In genomic region chr16:58713742-58714141, GRCh38 we compare ENCODE assay signal across 35 cellular contexts. TPM values are rescaled to one million over a fixed set of nuclear protein-coding genes. Genes with fewer than 3 reads are reported as not detected.
A peak's percentile ranks its signal among the peaks of the same experiment; 100 is the strongest.
DNase-seq lines count a peak whose midpoint lies in the region; ATAC-seq, FAIRE-seq and TF ChIP-seq lines count a peak whose summit lies in the region.
"Had no signal": no experiment of that assay in that cellular context is flagged by ENCODE, and none has a peak within 500 bp of the region (broad histone marks: within the 10 kb centered on the region; RNA-seq: fewer than 3 reads in every experiment).

No MANE protein-coding gene starts in this region.

- H3K27me3 ChIP-seq in HepG2 (ENCODE audit: control insufficient read depth in 1 of 2, insufficient read depth in 2 of 2, low read length in 2 of 2), result no peaks in the 10 kb centered on the region
- H3K27me3 ChIP-seq in right lobe of liver, result no peaks in the 10 kb centered on the region
- no peaks in the 10 kb centered on the region for H3K27me3 ChIP-seq in GM12878 (replicated peaks in 1 of 2; ENCODE audit: control insufficient read depth in 2 of 2, insufficient read depth in 2 of 2, low read length in 1 of 2)
- H3K27me3 ChIP-seq in K562 (ENCODE audit: control insufficient read depth in 2 of 2, insufficient read depth in 2 of 2, low read length in 2 of 2), result no peaks in the 10 kb centered on the region
- H3K27me3 ChIP-seq: BE2C; BLaER1; BLaER1 treated with 17β-estradiol and CSF1 and Interleukin-3, amounts not matched to agents 10 nM and 100 nM had no signal

- no peaks in the 10 kb centered on the region for H3K9me3 ChIP-seq in HepG2 (ENCODE audit: low read length)
- H3K9me3 ChIP-seq in right lobe of liver, result no peaks in the 10 kb centered on the region
- H3K9me3 ChIP-seq in GM12878 (replicated peaks; ENCODE audit: control insufficient read depth, insufficient read depth, low read length), result no peaks in the 10 kb centered on the region
- H3K9me3 ChIP-seq in K562 (replicated peaks; ENCODE audit: control insufficient read depth, insufficient read depth, low read depth, low read length), result no peaks in the 10 kb centered on the region
- H3K9me3 ChIP-seq: A549; BE2C; BLaER1; BLaER1 treated with 17β-estradiol and CSF1 and Interleukin-3, amounts not matched to agents 10 nM and 100 nM; Caco-2 had no signal

- TF ChIP-seq CTCF in HepG2 (CRISPR knock-in tag; IDR thresholded peaks at IDR 0.05) (no peak), right lobe of liver (IDR thresholded peaks at IDR 0.05) (no peak), GM12878 (IDR thresholded peaks at IDR 0.05 in 2 of 3, conservative IDR thresholded peaks at IDR 0.05 in 1 of 3; ENCODE audit: control insufficient read depth in 2 of 3, extremely low read depth in 1 of 3, insufficient read depth in 1 of 3, low read depth in 3 of 3, low read length in 3 of 3) (no peak), K562 (IDR thresholded peaks at IDR 0.05 in 2 of 3, conservative IDR thresholded peaks at IDR 0.05 in 1 of 3; ENCODE audit: insufficient read depth in 2 of 3, low read depth in 1 of 3, low read length in 3 of 3) (no peak)

- POLR2A ChIA-PET in HepG2 (lab: Yijun Ruan, JAX) (interaction anchor here (0.8 to 1.3 kb wide), 2 partner anchors 29 to 59 kb away, joined by 3 to 4 read pairs; partner anchors contain the start of gene SLC38A7), GM12878 (lab: Charles Lee) (no interaction called here), K562 (lab: Yijun Ruan, JAX) (interaction anchor here (0.6 to 2.7 kb wide), 4 partner anchors 10 to 321 kb away, joined by 3 to 5 read pairs (median 3); partner anchors contain the start of genes GINS3 and SLC38A7)

- 95% methylated on average over 1 of the region's 1 CpG for WGBS in HepG2 (ENCODE audit: low lambda C conversion rate)
- WGBS in right lobe of liver (ENCODE audit: insufficient coverage, low coverage, low lambda C conversion rate, missing lambda C conversion rate), result 100% methylated on average over 1 of the region's 1 CpG
- WGBS in GM12878 (ENCODE audit: insufficient coverage, insufficient replicate concordance, low lambda C conversion rate, missing lambda C conversion rate), result 96% methylated on average over 1 of the region's 1 CpG
- 100% methylated on average over 1 of the region's 1 CpG for WGBS in K562 (ENCODE audit: insufficient coverage, low coverage, missing lambda C conversion rate)

- RAD21 ChIA-PET in GM12878 (lab: Charles Lee; ENCODE audit: unreplicated experiment), result no interaction called here

- H3K4me1 ChIP-seq in HepG2 (ENCODE audit: insufficient read depth, low read length), result no peaks in the 10 kb centered on the region
- peaks cover 0 to 13% (median 5%) of the 10 kb centered on the region in 4 donors for H3K4me1 ChIP-seq in right lobe of liver
- no peaks in the 10 kb centered on the region for H3K4me1 ChIP-seq in GM12878 (ENCODE audit: control insufficient read depth, insufficient read depth, low read length)
- H3K4me1 ChIP-seq in K562 (replicated peaks in 1 of 2; ENCODE audit: control insufficient read depth in 2 of 2, insufficient read depth in 2 of 2, low read length in 2 of 2), result no peaks in the 10 kb centered on the region
- H3K4me1 ChIP-seq: A549, BE2C, Caco-2 had no signal

- H4K20me1 ChIP-seq in HepG2 (ENCODE audit: insufficient read depth, low read length) (no peaks in the 10 kb centered on the region), GM12878 (ENCODE audit: control insufficient read depth, insufficient read depth) (no peaks in the 10 kb centered on the region), K562 (replicated peaks; ENCODE audit: control insufficient read depth, insufficient read depth, low read length) (no peaks in the 10 kb centered on the region)

- TF ChIP-seq RAD21 in HepG2 (CRISPR knock-in tag; IDR thresholded peaks at IDR 0.05) (no peak), GM12878 (IDR thresholded peaks at IDR 0.05; ENCODE audit: insufficient read depth, low read depth, low read length) (no peak), K562 (CRISPR knock-in tag; conservative IDR thresholded peaks at IDR 0.05 in 1 of 2, IDR thresholded peaks at IDR 0.05 in 1 of 2) (no peak)

- H3K79me2 ChIP-seq in HepG2 (ENCODE audit: insufficient read depth, low read length), result no peaks in the 10 kb centered on the region
- no peaks in the 10 kb centered on the region for H3K79me2 ChIP-seq in GM12878 (ENCODE audit: control insufficient read depth, insufficient read depth, low read length)
- no peaks in the 10 kb centered on the region for H3K79me2 ChIP-seq in K562 (ENCODE audit: control insufficient read depth, insufficient read depth, low read length)

- H2AFZ ChIP-seq in HepG2 (ENCODE audit: low read length) (no peak overlapping the region), GM12878 (ENCODE audit: control insufficient read depth, low read depth, low read length) (no peak overlapping the region), K562 (ENCODE audit: low read depth, low read length) (no peak overlapping the region)

- SMC1A ChIA-PET in GM12878 (lab: Charles Lee; ENCODE audit: uncharacterized antibody, unreplicated experiment), result interaction anchor here (1.1 to 1.5 kb wide), 3 partner anchors 10 to 201 kb away, joined by 3 to 4 read pairs (median 3); no protein-coding TSS in a partner anchor

- H3K36me3 ChIP-seq in HepG2 (replicated peaks in 1 of 2; ENCODE audit: control insufficient read depth in 1 of 2, insufficient read depth in 2 of 2, low read length in 2 of 2) (peaks cover 26 to 69% of the 10 kb centered on the region in 2 experiments; a peak in 4 of 5 replicates), right lobe of liver (peaks cover 0 to 87% (median 26%) of the 10 kb centered on the region in 4 donors), GM12878 (ENCODE audit: control insufficient read depth in 2 of 2, insufficient read depth in 2 of 2, low read length in 1 of 2) (peaks cover 10 to 23% of the 10 kb centered on the region in 2 experiments), K562 (ENCODE audit: control insufficient read depth, insufficient read depth, low read length) (peaks cover 85% of the 10 kb centered on the region)

- H3K27ac ChIP-seq in HepG2 (ENCODE audit: extremely low read length, insufficient read depth, low read length) (no peak overlapping the region), right lobe of liver (no peak overlapping the region), GM12878 (ENCODE audit: control insufficient read depth, insufficient read depth) (no peak overlapping the region), K562 (ENCODE audit: extremely low read depth, low read depth, low read length) (no peak overlapping the region)
- H3K27ac ChIP-seq: 22Rv1; A549; BLaER1; BLaER1 treated with 17β-estradiol and CSF1 and Interleukin-3, amounts not matched to agents 10 nM and 100 nM; C4-2B had no signal

- CTCF ChIA-PET in HepG2 (lab: Yijun Ruan, JAX; ENCODE audit: low intra/inter-chr PET ratio, low total read pairs) (no interaction called here), GM12878 (lab: Yijun Ruan, JAX) (interaction anchor here (1.0 to 1.4 kb wide), 3 partner anchors 12 to 195 kb away, joined by 3 read pairs; partner anchors contain the start of gene GOT2), K562 (lab: Yijun Ruan, JAX; ENCODE audit: low intra/inter-chr PET ratio) (no interaction called here)

- H3K9ac ChIP-seq in HepG2 (ENCODE audit: insufficient read depth, low read depth, low read length) (no peak overlapping the region), GM12878 (ENCODE audit: control insufficient read depth, insufficient read depth, low read length) (no peak overlapping the region), K562 (ENCODE audit: insufficient read depth in 1 of 2, low read depth in 2 of 2, low read length in 2 of 2) (no peak overlapping the region)
- H3K9ac ChIP-seq: BLaER1; BLaER1 treated with 17β-estradiol and CSF1 and Interleukin-3, amounts not matched to agents 10 nM and 100 nM had no signal

- intact Hi-C loops in HepG2 (cut with micrococcal nuclease; ENCODE audit: unreplicated experiment) (no loop called here), right lobe of liver (cut with DNase I) (no loop called here), GM12878 (cut with micrococcal nuclease; ENCODE audit: unreplicated experiment) (no loop called here), K562 (cut with micrococcal nuclease) (no loop called here)

- TF ChIP-seq POLR2A in HepG2 (IDR thresholded peaks at IDR 0.05; ENCODE audit: insufficient read depth in 1 of 2, low read depth in 2 of 2, low read length in 2 of 2) (no peak), right lobe of liver (IDR thresholded peaks at IDR 0.05) (no peak), GM12878 (IDR thresholded peaks at IDR 0.05; ENCODE audit: low read depth, low read length) (no peak), K562 (conservative IDR thresholded peaks at IDR 0.05) (no peak)

- FAIRE-seq in HepG2 (lab: Jason Lieb, UNC) (no peak), GM12878 (lab: Jason Lieb, UNC) (no peak), K562 (lab: Jason Lieb, UNC) (no peak)
- FAIRE-seq: A204.1, A549, D721Med, G401.6 had no signal

- TF ChIP-seq EP300 in HepG2 (IDR thresholded peaks at IDR 0.05; ENCODE audit: low read depth in 2 of 2, low read length in 2 of 2) (no peak), HepG2 (CRISPR knock-in tag; IDR thresholded peaks at IDR 0.05; ENCODE audit: borderline replicate concordance) (no peak), GM12878 (IDR thresholded peaks at IDR 0.05; ENCODE audit: borderline replicate concordance in 1 of 2, control insufficient read depth in 1 of 2, low read depth in 2 of 2, low read length in 2 of 2) (no peak), K562 (IDR thresholded peaks at IDR 0.05; ENCODE audit: low read length) (no peak)

- BruUV-seq in HepG2 (replicated peaks; lab: Mats Ljungman, UMichigan) (no TSS peak), GM12878 (replicated peaks; lab: Mats Ljungman, UMichigan) (no TSS peak), K562 (replicated peaks; lab: Mats Ljungman, UMichigan) (no TSS peak)

- DNase-seq in DMS 273 (lab: John Stamatoyannopoulos, UW; ENCODE audit: unreplicated experiment) (peak; percentile 24), DMS 273 treated with DMSO at 0.1 percent for 48 hours (lab: John Stamatoyannopoulos, UW) (no peak), HepG2 (ENCODE audit: low spot score) (no peak), right lobe of liver (no peak), GM12878 (ENCODE audit: low read depth, low spot score) (no peak), K562 (ENCODE audit: extremely low read depth in 1 of 4, low spot score in 3 of 4) (no peak), A172 (ENCODE audit: low spot score) (no peak)
- DNase-seq: 8988T; ACHN; AML-193; BE2C; C1 segment of cervical spinal cord; Caco-2; Calu3; CD4-positive, alpha-beta memory T cell; CD4-positive, alpha-beta T cell; CD4-positive, CD25-positive, alpha-beta regulatory T cell; CD8-positive, alpha-beta memory T cell; CD8-positive, alpha-beta T cell; COR-L47; DMS153; DMS53; DMS79; DMS79 treated with DMSO at 0.1 percent for 48 hours; DND-41; EL had no signal

- ATAC-seq in HepG2, result no peak
- ATAC-seq in right lobe of liver, result no peak
- no peak for ATAC-seq in GM12878
- no peak for ATAC-seq in K562
- no peak for ATAC-seq in HG03135 (IDR thresholded peaks at IDR 0.05; ENCODE audit: unreplicated experiment)
- ATAC-seq: A549; CD8-positive, alpha-beta T cell had no signal

- in situ Hi-C loops in HepG2 (cut with HindIII; ENCODE audit: extremely low pct_ligation_motif_present, low pct_unique_long_range_greater_than_20kb) (no loop called here), GM12878 (cut with MboI) (no loop called here), K562 (cut with MboI) (no loop called here)

- H3K4me3 ChIP-seq in HepG2 (replicated peaks in 1 of 3; ENCODE audit: insufficient read depth in 1 of 3, low read depth in 2 of 3, low read length in 3 of 3), result no peak overlapping the region
- no peak overlapping the region for H3K4me3 ChIP-seq in right lobe of liver
- no peak overlapping the region for H3K4me3 ChIP-seq in GM12878
- H3K4me3 ChIP-seq in K562, result no peak overlapping the region
- H3K4me3 ChIP-seq: A549; BLaER1; BLaER1 treated with 17β-estradiol and CSF1 and Interleukin-3, amounts not matched to agents 10 nM and 100 nM had no signal

- H3K4me2 ChIP-seq in HepG2 (ENCODE audit: low read depth, low read length), result no peak overlapping the region
- no peak overlapping the region for H3K4me2 ChIP-seq in GM12878 (ENCODE audit: control insufficient read depth, insufficient read depth)
- H3K4me2 ChIP-seq in K562 (ENCODE audit: insufficient read depth, low read length), result no peak overlapping the region
- H3K4me2 ChIP-seq: A549; BLaER1; BLaER1 treated with 17β-estradiol and CSF1 and Interleukin-3, amounts not matched to agents 10 nM and 100 nM had no signal

- no peaks in the 10 kb centered on the region for H3K9me1 ChIP-seq in K562 (ENCODE audit: control insufficient read depth, insufficient read depth, low read length)

RNA-seq across cellular contexts. Expression of gene GOT2, which starts 20.4 kb away (rescaled TPM):
- total RNA-seq in HepG2 (2016; rRNA removed; fragmentation: Illumina TruSeq; extraction: Trizol) (121 and 160 TPM in 2 replicates), right lobe of liver (100 to 1,000 TPM; 117 to 196 (median 169) TPM), GM12878 (2014; rRNA removed) (86.4 and 91.0 TPM in 2 replicates), GM12878 (2014; rRNA removed; fragmentation: Illumina TruSeq; extraction: Trizol) (53.9 and 54.7 TPM in 2 replicates), GM12878 (2021) (131 and 132 TPM in 2 replicates), K562 (2014; rRNA removed) (76.5 and 92.9 TPM in 2 replicates), K562 (2014; rRNA removed; fragmentation: Illumina TruSeq; extraction: Trizol) (80.2 and 85.4 TPM in 2 replicates), K562 (2015; rRNA removed; fragmentation: Illumina TruSeq; extraction: Trizol) (60.4 and 64.7 TPM in 2 replicates), K562 (2021) (149 and 157 TPM in 2 replicates)
- total RNA-seq in HepG2 (2016; cell fraction: cytosol; rRNA removed; fragmentation: Illumina TruSeq; extraction: Trizol; ENCODE audit: low read depth), result 26.4 and 30.5 TPM in 2 replicates
- 124 and 142 TPM in 2 replicates for total RNA-seq in HepG2 (2016; cell fraction: insoluble cytoplasmic fraction; rRNA removed; fragmentation: Illumina TruSeq; extraction: Trizol)
- 67.7 and 68.3 TPM in 2 replicates for total RNA-seq in HepG2 (2016; cell fraction: membrane; rRNA removed; fragmentation: Illumina TruSeq; extraction: Trizol)
- 69.5 and 80.4 TPM in 2 replicates for total RNA-seq in HepG2 (2016; cell fraction: nucleus; rRNA removed; fragmentation: Illumina TruSeq; extraction: Trizol)
- polyA plus RNA-seq in HepG2 (2011; rRNA removed) (28.9 and 32.6 TPM in 2 replicates), GM12878 (2011; rRNA removed) (39.2 and 41.7 TPM in 2 replicates), GM12878 (2014; fragmentation: Illumina TruSeq; extraction: Trizol) (145 and 156 TPM in 2 replicates), GM12878 (2014; fragmentation: Nextera tagmentation; extraction: Ambion mirVana) (10 to 100 TPM; 79.4 to 81.0 TPM), GM12878 (2014; rRNA removed) (59.3 and 63.2 TPM in 2 replicates), GM12878 (2016; fragmentation: Nextera tagmentation; extraction: Ambion mirVana) (100 to 1,000 TPM; 231 to 235 TPM), K562 (2011; rRNA removed) (43.1 and 58.9 TPM in 2 replicates), K562 (2014; fragmentation: Illumina TruSeq; extraction: Trizol) (170 and 190 TPM in 2 replicates), K562 (2014; fragmentation: Nextera tagmentation; extraction: Ambion mirVana) (10 to 100 TPM; 81.8 to 83.8 TPM), K562 (2014; rRNA removed) (63.8 and 70.1 TPM in 2 replicates)
- 31.0 and 41.3 TPM in 2 replicates for polyA plus RNA-seq in HepG2 (2011; cell fraction: cytosol; rRNA removed)
- 33.5 and 44.0 TPM in 2 replicates for polyA plus RNA-seq in HepG2 (2011; cell fraction: nucleus; rRNA removed)
- polyA plus RNA-seq in HepG2 (2012), result 91.3 and 110 TPM in 2 replicates
- polyA plus RNA-seq in HepG2 (2016; cell fraction: cytosol; fragmentation: Illumina TruSeq; extraction: Trizol; ENCODE audit: low read depth), result 27.9 and 30.5 TPM in 2 replicates
- polyA plus RNA-seq in HepG2 (2016; cell fraction: insoluble cytoplasmic fraction; fragmentation: Illumina TruSeq; extraction: Trizol; ENCODE audit: low read depth), result 167 and 192 TPM in 2 replicates
- polyA plus RNA-seq in HepG2 (2016; cell fraction: membrane; fragmentation: Illumina TruSeq; extraction: Trizol; ENCODE audit: low read depth), result 54.8 and 61.1 TPM in 2 replicates
- 103 and 108 TPM in 2 replicates for polyA plus RNA-seq in HepG2 (2016; cell fraction: nucleus; fragmentation: Illumina TruSeq; extraction: Trizol; ENCODE audit: insufficient read depth, low read depth)
- polyA minus RNA-seq in HepG2 (2011; rRNA and poly(A)+ RNA removed; ENCODE audit: low replicate concordance), result 39.6 and 63.7 TPM in 2 replicates
- 84.3 and 87.1 TPM in 2 replicates for polyA minus RNA-seq in HepG2 (2011; cell fraction: cytosol; rRNA and poly(A)+ RNA removed)
- 30.4 and 44.4 TPM in 2 replicates for polyA minus RNA-seq in HepG2 (2011; cell fraction: nucleus; rRNA and poly(A)+ RNA removed)
- 34.0 and 35.6 TPM in 2 replicates for total RNA-seq in GM12878 (2013; cell fraction: nucleolus; rRNA removed)
- polyA plus RNA-seq in GM12878 (2011; ENCODE audit: low read depth), result 44.9 TPM
- 48.2 and 71.8 TPM in 2 replicates for polyA plus RNA-seq in GM12878 (2011; cell fraction: cytosol; rRNA removed)
- polyA plus RNA-seq in GM12878 (2011; cell fraction: nucleus; rRNA removed), result 66.9 and 82.5 TPM in 2 replicates
- 49.6 and 65.4 TPM in 2 replicates for polyA plus RNA-seq in GM12878 (2012)
- polyA minus RNA-seq in GM12878 (2011; rRNA and poly(A)+ RNA removed), result 46.4 and 47.4 TPM in 2 replicates
- polyA minus RNA-seq in GM12878 (2011; cell fraction: cytosol; rRNA and poly(A)+ RNA removed), result 55.7 and 57.1 TPM in 2 replicates
- 15.7 and 25.8 TPM in 2 replicates for polyA minus RNA-seq in GM12878 (2011; cell fraction: nucleus; rRNA and poly(A)+ RNA removed)
- total RNA-seq in K562 (2011; cell fraction: chromatin; rRNA removed; ENCODE audit: low replicate concordance), result 67.0 and 76.2 TPM in 2 replicates
- total RNA-seq in K562 (2011; cell fraction: nucleolus; rRNA removed), result 44.5 and 48.2 TPM in 2 replicates
- total RNA-seq in K562 (2011; cell fraction: nucleoplasm; rRNA removed), result 51.8 and 70.7 TPM in 2 replicates
- 30.9 and 48.3 TPM in 2 replicates for polyA plus RNA-seq in K562 (2011; cell fraction: cytosol; rRNA removed)
- polyA plus RNA-seq in K562 (2011; cell fraction: nucleus; rRNA removed), result 51.3 and 63.0 TPM in 2 replicates
- 106 and 113 TPM in 2 replicates for polyA plus RNA-seq in K562 (2012)
- 59.5 and 76.3 TPM in 2 replicates for polyA minus RNA-seq in K562 (2011; rRNA and poly(A)+ RNA removed)
- polyA minus RNA-seq in K562 (2011; cell fraction: cytosol; rRNA and poly(A)+ RNA removed), result 90.9 and 96.3 TPM in 2 replicates
- polyA minus RNA-seq in K562 (2011; cell fraction: nucleus; rRNA and poly(A)+ RNA removed), result 14.5 and 25.9 TPM in 2 replicates
- 97.4 and 99.1 TPM in 2 replicates for total RNA-seq in A172 (2014; rRNA removed; shearing (Covaris generic))

RNA-seq across cellular contexts. Expression of gene SLC38A7, which starts 29.2 kb away (rescaled TPM):
- total RNA-seq in HepG2 (2016; rRNA removed; fragmentation: Illumina TruSeq; extraction: Trizol) (6.2 and 14.1 TPM in 2 replicates), right lobe of liver (10 to 100 TPM; 11.4 to 23.8 (median 14.3) TPM), GM12878 (2014; rRNA removed) (3.0 and 3.8 TPM in 2 replicates), GM12878 (2014; rRNA removed; fragmentation: Illumina TruSeq; extraction: Trizol) (3.4 and 4.0 TPM in 2 replicates), GM12878 (2021) (6.2 and 7.8 TPM in 2 replicates), K562 (2014; rRNA removed) (5.8 and 6.5 TPM in 2 replicates), K562 (2014; rRNA removed; fragmentation: Illumina TruSeq; extraction: Trizol) (4.7 and 5.9 TPM in 2 replicates), K562 (2015; rRNA removed; fragmentation: Illumina TruSeq; extraction: Trizol) (7.2 and 7.5 TPM in 2 replicates), K562 (2021) (9.8 and 12.2 TPM in 2 replicates)
- total RNA-seq in HepG2 (2016; cell fraction: cytosol; rRNA removed; fragmentation: Illumina TruSeq; extraction: Trizol; ENCODE audit: low read depth), result 4.6 and 5.0 TPM in 2 replicates
- 5.2 and 14.1 TPM in 2 replicates for total RNA-seq in HepG2 (2016; cell fraction: insoluble cytoplasmic fraction; rRNA removed; fragmentation: Illumina TruSeq; extraction: Trizol)
- 5.8 and 6.5 TPM in 2 replicates for total RNA-seq in HepG2 (2016; cell fraction: membrane; rRNA removed; fragmentation: Illumina TruSeq; extraction: Trizol)
- total RNA-seq in HepG2 (2016; cell fraction: nucleus; rRNA removed; fragmentation: Illumina TruSeq; extraction: Trizol), result 27.7 and 28.1 TPM in 2 replicates
- polyA plus RNA-seq in HepG2 (2011; rRNA removed) (13.2 and 17.0 TPM in 2 replicates), GM12878 (2011; rRNA removed) (1.1 and 2.8 TPM in 2 replicates), GM12878 (2014; fragmentation: Illumina TruSeq; extraction: Trizol) (4.9 and 5.5 TPM in 2 replicates), GM12878 (2014; fragmentation: Nextera tagmentation; extraction: Ambion mirVana) (1 to 10 TPM; 1.4 TPM), GM12878 (2014; rRNA removed) (5.8 and 6.1 TPM in 2 replicates), GM12878 (2016; fragmentation: Nextera tagmentation; extraction: Ambion mirVana) (1 to 10 TPM; 5.6 to 5.9 TPM), K562 (2011; rRNA removed) (5.5 and 5.7 TPM in 2 replicates), K562 (2014; fragmentation: Illumina TruSeq; extraction: Trizol) (7.8 and 8.1 TPM in 2 replicates), K562 (2014; fragmentation: Nextera tagmentation; extraction: Ambion mirVana) (1 to 10 TPM; 2.7 to 2.8 TPM), K562 (2014; rRNA removed) (7.2 and 10.4 TPM in 2 replicates)
- polyA plus RNA-seq in HepG2 (2011; cell fraction: cytosol; rRNA removed), result 9.7 and 10.5 TPM in 2 replicates
- polyA plus RNA-seq in HepG2 (2011; cell fraction: nucleus; rRNA removed), result 26.4 and 29.4 TPM in 2 replicates
- 7.1 and 10.6 TPM in 2 replicates for polyA plus RNA-seq in HepG2 (2012)
- 1.0 and 1.3 TPM in 2 replicates for polyA plus RNA-seq in HepG2 (2016; cell fraction: cytosol; fragmentation: Illumina TruSeq; extraction: Trizol; ENCODE audit: low read depth)
- 5.1 and 5.6 TPM in 2 replicates for polyA plus RNA-seq in HepG2 (2016; cell fraction: insoluble cytoplasmic fraction; fragmentation: Illumina TruSeq; extraction: Trizol; ENCODE audit: low read depth)
- polyA plus RNA-seq in HepG2 (2016; cell fraction: membrane; fragmentation: Illumina TruSeq; extraction: Trizol; ENCODE audit: low read depth), result 2.3 and 3.2 TPM in 2 replicates
- polyA plus RNA-seq in HepG2 (2016; cell fraction: nucleus; fragmentation: Illumina TruSeq; extraction: Trizol; ENCODE audit: insufficient read depth, low read depth), result 32.4 and 36.5 TPM in 2 replicates
- 42.7 and 51.0 TPM in 2 replicates for polyA minus RNA-seq in HepG2 (2011; rRNA and poly(A)+ RNA removed; ENCODE audit: low replicate concordance)
- 8.7 and 12.4 TPM in 2 replicates for polyA minus RNA-seq in HepG2 (2011; cell fraction: cytosol; rRNA and poly(A)+ RNA removed)
- 30.5 and 35.6 TPM in 2 replicates for polyA minus RNA-seq in HepG2 (2011; cell fraction: nucleus; rRNA and poly(A)+ RNA removed)
- total RNA-seq in GM12878 (2013; cell fraction: nucleolus; rRNA removed), result 16.7 and 19.5 TPM in 2 replicates
- polyA plus RNA-seq in GM12878 (2011; ENCODE audit: low read depth), result 2.2 TPM
- polyA plus RNA-seq in GM12878 (2011; cell fraction: cytosol; rRNA removed), result 3.1 and 4.5 TPM in 2 replicates
- polyA plus RNA-seq in GM12878 (2011; cell fraction: nucleus; rRNA removed), result 4.4 and 7.4 TPM in 2 replicates
- 2.8 and 3.4 TPM in 2 replicates for polyA plus RNA-seq in GM12878 (2012)
- 8.6 and 8.7 TPM in 2 replicates for polyA minus RNA-seq in GM12878 (2011; rRNA and poly(A)+ RNA removed)
- polyA minus RNA-seq in GM12878 (2011; cell fraction: cytosol; rRNA and poly(A)+ RNA removed), result 1.9 and 4.0 TPM in 2 replicates
- 5.8 and 14.1 TPM in 2 replicates for polyA minus RNA-seq in GM12878 (2011; cell fraction: nucleus; rRNA and poly(A)+ RNA removed)
- total RNA-seq in K562 (2011; cell fraction: chromatin; rRNA removed; ENCODE audit: low replicate concordance), result 23.4 and 60.6 TPM in 2 replicates
- 35.5 and 38.3 TPM in 2 replicates for total RNA-seq in K562 (2011; cell fraction: nucleolus; rRNA removed)
- 33.8 and 36.0 TPM in 2 replicates for total RNA-seq in K562 (2011; cell fraction: nucleoplasm; rRNA removed)
- polyA plus RNA-seq in K562 (2011; cell fraction: cytosol; rRNA removed), result 5.0 and 9.4 TPM in 2 replicates
- polyA plus RNA-seq in K562 (2011; cell fraction: nucleus; rRNA removed), result 5.5 and 14.4 TPM in 2 replicates
- polyA plus RNA-seq in K562 (2012), result 8.2 and 9.9 TPM in 2 replicates
- polyA minus RNA-seq in K562 (2011; rRNA and poly(A)+ RNA removed), result 8.9 and 13.4 TPM in 2 replicates
- 3.5 and 6.9 TPM in 2 replicates for polyA minus RNA-seq in K562 (2011; cell fraction: cytosol; rRNA and poly(A)+ RNA removed)
- polyA minus RNA-seq in K562 (2011; cell fraction: nucleus; rRNA and poly(A)+ RNA removed), result 14.9 and 20.9 TPM in 2 replicates
- total RNA-seq in A172 (2014; rRNA removed; shearing (Covaris generic)), result 20.3 and 20.5 TPM in 2 replicates
